ENCODE assay signal across 17 cellular contexts in genomic region chr13:91778123-91778522, GRCh38.
"Had no signal": no experiment of that assay in that cellular context is flagged by ENCODE, and none has a peak within 500 bp of the region (broad histone marks: within the 10 kb centered on the region; RNA-seq: fewer than 3 reads in every experiment).

No MANE protein-coding gene starts in this region.

- DNase-seq: activated CD4-positive, alpha-beta memory T cell treated with anti-CD3 and anti-CD28 coated beads for 36 hours; activated CD4-positive, alpha-beta T cell treated with anti-CD3 and anti-CD28 coated beads for 4 hours; activated CD4-positive, CD25-positive, alpha-beta regulatory T cell; activated naive CD4-positive, alpha-beta T cell treated with Interleukin-2 at 50 U/mL for 16 hours; activated naive CD8-positive, alpha-beta T cell treated with anti-CD3 and anti-CD28 coated beads for 36 hours; activated T-cell treated with anti-CD3 and anti-CD28 coated beads, Interleukin-2, amount 50 U/mL, for 48 hours; central memory CD4-positive, alpha-beta T cell; esophagus squamous epithelium; gastrocnemius medialis; hippocampal formation; left ventricle myocardium inferior; naive thymus-derived CD4-positive, alpha-beta T cell; small intestine; stimulated activated naive B cell treated with anti-CD40 and anti-IgM and Interleukin-4, amounts not matched to agents 10 μg/mL and 1 μg/mL and 100 μg/mL, for 72 hours had no signal

- H3K4me1 ChIP-seq: esophagus squamous epithelium, gastrocnemius medialis, left ventricle myocardium inferior, vagina had no signal

- H3K9me3 Mint-ChIP-seq: activated CD4-positive, alpha-beta memory T cell treated with anti-CD3 and anti-CD28 coated beads for 36 hours; activated naive CD8-positive, alpha-beta T cell treated with anti-CD3 and anti-CD28 coated beads for 36 hours; type B pancreatic cell had no signal

- H3K27me3 Mint-ChIP-seq: activated CD4-positive, alpha-beta memory T cell treated with anti-CD3 and anti-CD28 coated beads for 36 hours; activated naive CD8-positive, alpha-beta T cell treated with anti-CD3 and anti-CD28 coated beads for 36 hours; stimulated activated naive B cell treated with anti-CD40 and anti-IgM and Interleukin-4, amounts not matched to agents 10 μg/mL and 1 μg/mL and 100 μg/mL, for 72 hours; type B pancreatic cell had no signal

- H3K27ac Mint-ChIP-seq: activated CD4-positive, alpha-beta memory T cell treated with anti-CD3 and anti-CD28 coated beads for 36 hours; activated naive CD8-positive, alpha-beta T cell treated with anti-CD3 and anti-CD28 coated beads for 36 hours; naive thymus-derived CD4-positive, alpha-beta T cell; stimulated activated naive B cell treated with anti-CD40 and anti-IgM and Interleukin-4, amounts not matched to agents 10 μg/mL and 1 μg/mL and 100 μg/mL, for 72 hours; type B pancreatic cell had no signal

- H3K9me3 ChIP-seq: esophagus squamous epithelium, gastrocnemius medialis, left ventricle myocardium inferior, thoracic aorta, vagina had no signal

- H3K36me3 Mint-ChIP-seq: activated CD4-positive, alpha-beta memory T cell treated with anti-CD3 and anti-CD28 coated beads for 36 hours; activated naive CD8-positive, alpha-beta T cell treated with anti-CD3 and anti-CD28 coated beads for 36 hours; naive thymus-derived CD4-positive, alpha-beta T cell; stimulated activated naive B cell treated with anti-CD40 and anti-IgM and Interleukin-4, amounts not matched to agents 10 μg/mL and 1 μg/mL and 100 μg/mL, for 72 hours; type B pancreatic cell had no signal

- H3K27ac ChIP-seq: esophagus squamous epithelium, gastrocnemius medialis, left ventricle myocardium inferior, thoracic aorta, vagina had no signal

- H3K4me3 ChIP-seq: esophagus squamous epithelium, gastrocnemius medialis, left ventricle myocardium inferior, thoracic aorta, vagina had no signal

- H3K27me3 ChIP-seq: esophagus squamous epithelium, gastrocnemius medialis, vagina had no signal

- H3K4me3 Mint-ChIP-seq: activated CD4-positive, alpha-beta memory T cell treated with anti-CD3 and anti-CD28 coated beads for 36 hours; activated naive CD8-positive, alpha-beta T cell treated with anti-CD3 and anti-CD28 coated beads for 36 hours; naive thymus-derived CD4-positive, alpha-beta T cell; stimulated activated naive B cell treated with anti-CD40 and anti-IgM and Interleukin-4, amounts not matched to agents 10 μg/mL and 1 μg/mL and 100 μg/mL, for 72 hours; type B pancreatic cell had no signal

- H3K36me3 ChIP-seq: esophagus squamous epithelium, gastrocnemius medialis, left ventricle myocardium inferior, thoracic aorta, vagina had no signal

- H3K4me1 Mint-ChIP-seq: activated naive CD8-positive, alpha-beta T cell treated with anti-CD3 and anti-CD28 coated beads for 36 hours; stimulated activated naive B cell treated with anti-CD40 and anti-IgM and Interleukin-4, amounts not matched to agents 10 μg/mL and 1 μg/mL and 100 μg/mL, for 72 hours had no signal
